1 cellular context compared by ENCODE assay signal in genomic region chr16:19180741-19181140, GRCh38.
TF ChIP-seq lines count a peak whose summit lies in the region.

No MANE protein-coding gene starts in this region.

TF ChIP-seq in HepG2, 621 proteins besides CTCF, POLR2A, EP300 and RAD21 (continued from another document):
- TF ChIP-seq, protein P1, sequence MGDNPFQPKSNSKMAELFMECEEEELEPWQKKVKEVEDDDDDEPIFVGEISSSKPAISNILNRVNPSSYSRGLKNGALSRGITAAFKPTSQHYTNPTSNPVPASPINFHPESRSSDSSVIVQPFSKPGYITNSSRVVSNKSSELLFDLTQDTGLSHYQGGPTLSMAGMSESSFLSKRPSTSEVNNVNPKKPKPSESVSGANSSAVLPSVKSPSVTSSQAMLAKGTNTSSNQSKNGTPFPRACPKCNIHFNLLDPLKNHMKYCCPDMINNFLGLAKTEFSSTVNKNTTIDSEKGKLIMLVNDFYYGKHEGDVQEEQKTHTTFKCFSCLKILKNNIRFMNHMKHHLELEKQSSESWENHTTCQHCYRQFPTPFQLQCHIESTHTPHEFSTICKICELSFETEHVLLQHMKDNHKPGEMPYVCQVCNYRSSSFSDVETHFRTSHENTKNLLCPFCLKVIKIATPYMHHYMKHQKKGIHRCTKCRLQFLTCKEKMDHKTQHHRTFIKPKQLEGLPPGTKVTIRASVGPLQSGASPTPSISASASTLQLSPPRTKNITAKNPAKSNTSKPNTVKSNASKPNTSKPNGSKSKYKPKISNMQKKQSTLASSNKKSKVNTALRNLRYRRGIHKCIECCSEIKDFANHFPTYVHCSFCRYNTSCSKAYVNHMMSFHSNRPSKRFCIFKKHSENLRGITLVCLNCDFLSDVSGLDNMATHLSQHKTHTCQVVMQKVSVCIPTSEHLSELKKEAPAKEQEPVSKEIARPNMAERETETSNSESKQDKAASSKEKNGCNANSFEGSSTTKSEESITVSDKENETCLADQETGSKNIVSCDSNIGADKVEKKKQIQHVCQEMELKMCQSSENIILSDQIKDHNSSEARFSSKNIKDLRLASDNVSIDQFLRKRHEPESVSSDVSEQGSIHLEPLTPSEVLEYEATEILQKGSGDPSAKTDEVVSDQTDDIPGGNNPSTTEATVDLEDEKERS (CRISPR knock-in tag; IDR thresholded peaks at IDR 0.05): peak; percentile 33; the same call in 1 of the 2 replicates
- TF ChIP-seq CEBPG (CRISPR knock-in tag; IDR thresholded peaks at IDR 0.05): peak; percentile 45; the same call in 1 of the 2 replicates
- TF ChIP-seq TOPORS (CRISPR knock-in tag; IDR thresholded peaks at IDR 0.05): no peak
- TF ChIP-seq, protein P2, sequence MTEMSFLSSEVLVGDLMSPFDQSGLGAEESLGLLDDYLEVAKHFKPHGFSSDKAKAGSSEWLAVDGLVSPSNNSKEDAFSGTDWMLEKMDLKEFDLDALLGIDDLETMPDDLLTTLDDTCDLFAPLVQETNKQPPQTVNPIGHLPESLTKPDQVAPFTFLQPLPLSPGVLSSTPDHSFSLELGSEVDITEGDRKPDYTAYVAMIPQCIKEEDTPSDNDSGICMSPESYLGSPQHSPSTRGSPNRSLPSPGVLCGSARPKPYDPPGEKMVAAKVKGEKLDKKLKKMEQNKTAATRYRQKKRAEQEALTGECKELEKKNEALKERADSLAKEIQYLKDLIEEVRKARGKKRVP (CRISPR knock-in tag; IDR thresholded peaks at IDR 0.05): peak in 1 of 2 experiments; percentile 65; a peak in 1 of 4 replicates
- TF ChIP-seq CREM (IDR thresholded peaks at IDR 0.05): no peak
- no peak for TF ChIP-seq CREM (CRISPR knock-in tag; IDR thresholded peaks at IDR 0.05)
- no peak for TF ChIP-seq NFKBIZ (CRISPR knock-in tag; IDR thresholded peaks at IDR 0.05)
- peak; percentile 71; the same call in 1 of the 2 replicates for TF ChIP-seq CEBPB (IDR thresholded peaks at IDR 0.05; ENCODE audit: borderline replicate concordance, low read depth, low read length)
- TF ChIP-seq, protein P3, sequence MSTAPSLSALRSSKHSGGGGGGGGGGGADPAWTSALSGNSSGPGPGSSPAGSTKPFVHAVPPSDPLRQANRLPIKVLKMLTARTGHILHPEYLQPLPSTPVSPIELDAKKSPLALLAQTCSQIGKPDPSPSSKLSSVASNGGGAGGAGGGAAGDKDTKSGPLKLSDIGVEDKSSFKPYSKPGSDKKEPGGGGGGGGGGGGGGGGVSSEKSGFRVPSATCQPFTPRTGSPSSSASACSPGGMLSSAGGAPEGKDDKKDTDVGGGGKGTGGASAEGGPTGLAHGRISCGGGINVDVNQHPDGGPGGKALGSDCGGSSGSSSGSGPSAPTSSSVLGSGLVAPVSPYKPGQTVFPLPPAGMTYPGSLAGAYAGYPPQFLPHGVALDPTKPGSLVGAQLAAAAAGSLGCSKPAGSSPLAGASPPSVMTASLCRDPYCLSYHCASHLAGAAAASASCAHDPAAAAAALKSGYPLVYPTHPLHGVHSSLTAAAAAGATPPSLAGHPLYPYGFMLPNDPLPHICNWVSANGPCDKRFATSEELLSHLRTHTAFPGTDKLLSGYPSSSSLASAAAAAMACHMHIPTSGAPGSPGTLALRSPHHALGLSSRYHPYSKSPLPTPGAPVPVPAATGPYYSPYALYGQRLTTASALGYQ (CRISPR knock-in tag; IDR thresholded peaks at IDR 0.05): no peak
- no peak for TF ChIP-seq ZFP91 (CRISPR knock-in tag; IDR thresholded peaks at IDR 0.05; ENCODE audit: borderline replicate concordance)
- no peak for TF ChIP-seq RFX3 (CRISPR knock-in tag; IDR thresholded peaks at IDR 0.05)
- TF ChIP-seq GATAD1 (CRISPR knock-in tag; IDR thresholded peaks at IDR 0.05): no peak
- no peak for TF ChIP-seq ZNF703 (CRISPR knock-in tag; IDR thresholded peaks at IDR 0.05; ENCODE audit: borderline replicate concordance)
- no peak for TF ChIP-seq MTF1 (CRISPR knock-in tag; IDR thresholded peaks at IDR 0.05)
